19 cellular contexts compared by ENCODE assay signal in the genomic region with DNA sequence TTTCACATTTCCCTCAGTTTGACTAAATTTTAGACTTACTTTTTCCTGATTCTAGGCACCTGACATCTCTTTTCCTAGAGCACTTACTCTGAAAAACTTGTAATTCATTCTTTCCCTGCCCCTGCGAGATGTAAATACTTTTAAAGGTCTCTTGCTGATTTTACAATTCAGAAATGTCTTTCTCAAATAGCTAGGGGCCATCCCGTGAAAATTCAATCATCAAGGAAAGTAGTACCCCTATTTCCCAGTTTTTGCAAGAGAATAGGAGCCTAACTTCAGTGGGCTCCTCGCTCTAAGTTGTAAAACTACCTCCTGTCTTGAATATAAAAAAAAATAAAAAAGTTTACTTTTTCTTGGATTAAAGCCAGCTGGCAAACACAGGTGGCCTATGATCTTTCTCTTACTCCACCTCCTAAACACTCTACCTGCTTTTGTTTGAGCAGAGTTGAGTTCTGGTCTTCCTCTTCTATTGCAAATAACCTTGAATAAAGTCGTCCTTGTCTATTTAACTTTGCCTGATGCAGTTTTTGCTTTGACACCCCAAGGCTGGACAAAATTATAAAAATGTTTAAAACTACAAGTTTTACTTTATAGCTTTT.
DNase-seq lines count a peak whose midpoint lies in the region; ATAC-seq, FAIRE-seq and TF ChIP-seq lines count a peak whose summit lies in the region.
"Had no signal": no experiment of that assay in that cellular context is flagged by ENCODE, and none has a peak within 500 bp of the region (broad histone marks: within the 10 kb centered on the region; RNA-seq: fewer than 3 reads in every experiment).

No MANE protein-coding gene starts in this region.

- H3K4me1 ChIP-seq in HCT116 (ENCODE audit: control insufficient read depth in 1 of 2, insufficient read depth in 2 of 2, low read length in 2 of 2): peaks cover 2 to 5% of the 10 kb centered on the region in 2 experiments; a peak in 2 of 4 replicates
- no peaks in the 10 kb centered on the region for H3K4me1 ChIP-seq in left lung

- no peaks in the 10 kb centered on the region for H3K36me3 ChIP-seq in HCT116 (ENCODE audit: control insufficient read depth in 1 of 2, insufficient read depth in 2 of 2, low read length in 2 of 2)
- no peaks in the 10 kb centered on the region for H3K36me3 ChIP-seq in left lung
- H3K36me3 ChIP-seq: MG63 had no signal

- H3K27ac ChIP-seq in 22Rv1 (peak overlapping the region; percentile 64), HCT116 (ENCODE audit: low read depth, low read length) (no peak overlapping the region), left lung (no peak overlapping the region)
- H3K27ac ChIP-seq: KMS-11, SK-N-MC had no signal

- ATAC-seq in HCT116 (no peak), left lung (peak; percentile 43), HG03108 (IDR thresholded peaks at IDR 0.05; ENCODE audit: unreplicated experiment) (no peak)
- ATAC-seq: Panc1, Right ventricle myocardium inferior had no signal

- no peak for DNase-seq in HCT116 (ENCODE audit: low read depth, low spot score)
- peak; percentile 13 for DNase-seq in RPMI8226
- no peak for DNase-seq in left lung
- DNase-seq in GM12891 (ENCODE audit: insufficient read length, low spot score): no peak
- DNase-seq in stimulated activated naive CD4-positive, alpha-beta T cell (lab: John Stamatoyannopoulos, UW): no peak
- DNase-seq in activated naive CD4-positive, alpha-beta T cell treated with Interleukin-2 at 50 U/mL for 16 hours: no peak
- DNase-seq: C1 segment of cervical spinal cord, DMS 273 treated with DMSO at 0.1 percent for 48 hours, MG63, NCI-H1092, NCI-H446, T-helper 1 cell had no signal

- peak overlapping the region; percentile 93 for H2AFZ ChIP-seq in HCT116 (ENCODE audit: low read depth, low read length, poor library complexity, severe bottlenecking)

- no peaks in the 10 kb centered on the region for H3K79me2 ChIP-seq in HCT116 (ENCODE audit: insufficient read depth, low read length)

- no peak overlapping the region for H3K4me3 ChIP-seq in HCT116 (replicated peaks in 1 of 2; ENCODE audit: low read depth in 1 of 2, low read length in 2 of 2)
- no peak overlapping the region for H3K4me3 ChIP-seq in left lung
- H3K4me3 ChIP-seq: MG63, SK-N-MC had no signal

- no peak for TF ChIP-seq RAD21 in HCT116 (IDR thresholded peaks at IDR 0.05; ENCODE audit: low read depth)

- H3K4me2 ChIP-seq in HCT116 (ENCODE audit: low read length): no peak overlapping the region
- H3K4me2 ChIP-seq: KMS-11 had no signal

- H3K9me3 ChIP-seq in HCT116 (ENCODE audit: control insufficient read depth in 1 of 2, insufficient read depth in 1 of 2, low read depth in 1 of 2, low read length in 2 of 2): peaks cover 0 to under 1% of the 10 kb centered on the region in 2 experiments; a peak in 1 of 4 replicates
- H3K9me3 ChIP-seq in left lung: peaks cover 0 to 10% of the 10 kb centered on the region in 2 donors
- H3K9me3 ChIP-seq: MG63 had no signal

- no peaks in the 10 kb centered on the region for H3K9me2 ChIP-seq in HCT116 (ENCODE audit: insufficient read depth)

- no peak overlapping the region for H3K9ac ChIP-seq in HCT116 (ENCODE audit: low read length)
- H3K9ac ChIP-seq: KMS-11 had no signal

- H3K27me3 ChIP-seq in HCT116 (ENCODE audit: insufficient read depth, low read length) (no peaks in the 10 kb centered on the region), left lung (no peaks in the 10 kb centered on the region)

- FAIRE-seq in GM12891 (lab: Jason Lieb, UNC): no peak
- FAIRE-seq: H54 had no signal

- RAD21 ChIA-PET in HCT116 (lab: Charles Lee; ENCODE audit: low non-redundant PET in 1 of 2, low total read pairs in 2 of 2, uncharacterized antibody in 2 of 2, unreplicated experiment in 2 of 2): no interaction called here

- POLR2A ChIA-PET in HCT116 (lab: Charles Lee): no interaction called here

- no peak for TF ChIP-seq CTCF in 22Rv1 (IDR thresholded peaks at IDR 0.05)
- no peak for TF ChIP-seq CTCF in HCT116 (IDR thresholded peaks at IDR 0.05 in 2 of 3, conservative IDR thresholded peaks at IDR 0.05 in 1 of 3; ENCODE audit: borderline replicate concordance in 1 of 3, insufficient read depth in 1 of 3, low read depth in 2 of 3, low read length in 2 of 3)
- TF ChIP-seq CTCF in left lung (IDR thresholded peaks at IDR 0.05): no peak

- H4K20me1 ChIP-seq in HCT116 (ENCODE audit: insufficient read depth): no peaks in the 10 kb centered on the region

- no peak for TF ChIP-seq POLR2A in HCT116 (IDR thresholded peaks at IDR 0.05; ENCODE audit: borderline replicate concordance, extremely low read depth, insufficient read depth, insufficient read length)
- no peak for TF ChIP-seq POLR2A in GM12891 (IDR thresholded peaks at IDR 0.05; ENCODE audit: low read depth, low read length)

- BruUV-seq in HCT116 (replicated peaks; lab: Mats Ljungman, UMichigan): no TSS peak

- CTCF ChIA-PET in HCT116 (lab: Charles Lee): interaction anchor here (0.6 kb wide), 1 partner anchor 539 kb away, joined by 3 read pairs; no protein-coding TSS in a partner anchor

- intact Hi-C loops in HCT116 (cut with micrococcal nuclease) (no loop called here), left lung (cut with DNase I) (no loop called here)

TF ChIP-seq in HCT116, 20 proteins besides CTCF, POLR2A, EP300 and RAD21 (continues in another document):
- TF ChIP-seq CBX3 (IDR thresholded peaks at IDR 0.05; ENCODE audit: low read depth) (no peak), JUND (IDR thresholded peaks at IDR 0.05) (no peak), EZH2phosphoT487 (IDR thresholded peaks at IDR 0.05; ENCODE audit: borderline replicate concordance) (no peak), EZH2 (IDR thresholded peaks at IDR 0.05) (no peak), SIN3A (IDR thresholded peaks at IDR 0.05; ENCODE audit: low read depth) (no peak)
- TF ChIP-seq, protein P1, sequence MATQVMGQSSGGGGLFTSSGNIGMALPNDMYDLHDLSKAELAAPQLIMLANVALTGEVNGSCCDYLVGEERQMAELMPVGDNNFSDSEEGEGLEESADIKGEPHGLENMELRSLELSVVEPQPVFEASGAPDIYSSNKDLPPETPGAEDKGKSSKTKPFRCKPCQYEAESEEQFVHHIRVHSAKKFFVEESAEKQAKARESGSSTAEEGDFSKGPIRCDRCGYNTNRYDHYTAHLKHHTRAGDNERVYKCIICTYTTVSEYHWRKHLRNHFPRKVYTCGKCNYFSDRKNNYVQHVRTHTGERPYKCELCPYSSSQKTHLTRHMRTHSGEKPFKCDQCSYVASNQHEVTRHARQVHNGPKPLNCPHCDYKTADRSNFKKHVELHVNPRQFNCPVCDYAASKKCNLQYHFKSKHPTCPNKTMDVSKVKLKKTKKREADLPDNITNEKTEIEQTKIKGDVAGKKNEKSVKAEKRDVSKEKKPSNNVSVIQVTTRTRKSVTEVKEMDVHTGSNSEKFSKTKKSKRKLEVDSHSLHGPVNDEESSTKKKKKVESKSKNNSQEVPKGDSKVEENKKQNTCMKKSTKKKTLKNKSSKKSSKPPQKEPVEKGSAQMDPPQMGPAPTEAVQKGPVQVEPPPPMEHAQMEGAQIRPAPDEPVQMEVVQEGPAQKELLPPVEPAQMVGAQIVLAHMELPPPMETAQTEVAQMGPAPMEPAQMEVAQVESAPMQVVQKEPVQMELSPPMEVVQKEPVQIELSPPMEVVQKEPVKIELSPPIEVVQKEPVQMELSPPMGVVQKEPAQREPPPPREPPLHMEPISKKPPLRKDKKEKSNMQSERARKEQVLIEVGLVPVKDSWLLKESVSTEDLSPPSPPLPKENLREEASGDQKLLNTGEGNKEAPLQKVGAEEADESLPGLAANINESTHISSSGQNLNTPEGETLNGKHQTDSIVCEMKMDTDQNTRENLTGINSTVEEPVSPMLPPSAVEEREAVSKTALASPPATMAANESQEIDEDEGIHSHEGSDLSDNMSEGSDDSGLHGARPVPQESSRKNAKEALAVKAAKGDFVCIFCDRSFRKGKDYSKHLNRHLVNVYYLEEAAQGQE (IDR thresholded peaks at IDR 0.05; ENCODE audit: low read depth): no peak
- TF ChIP-seq, protein P2, sequence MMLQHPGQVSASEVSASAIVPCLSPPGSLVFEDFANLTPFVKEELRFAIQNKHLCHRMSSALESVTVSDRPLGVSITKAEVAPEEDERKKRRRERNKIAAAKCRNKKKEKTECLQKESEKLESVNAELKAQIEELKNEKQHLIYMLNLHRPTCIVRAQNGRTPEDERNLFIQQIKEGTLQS (IDR thresholded peaks at IDR 0.05): no peak

TF ChIP-seq in GM12891, 5 proteins besides CTCF, POLR2A, EP300 and RAD21:
- TF ChIP-seq TAF1 (IDR thresholded peaks at IDR 0.05; ENCODE audit: low read depth, low read length) (no peak), POLR2AphosphoS5 (IDR thresholded peaks at IDR 0.05; ENCODE audit: low read depth, low read length) (no peak), POU2F2 (IDR thresholded peaks at IDR 0.05; ENCODE audit: low read depth, low read length) (no peak), SPI1 (IDR thresholded peaks at IDR 0.05; ENCODE audit: low read depth, low read length) (no peak), PAX5 (IDR thresholded peaks at IDR 0.05; ENCODE audit: insufficient read depth, low read length, severe bottlenecking) (no peak)
TF ChIP-seq in GM12891: peak in this region for 0.
